ENCODE assay signal across 9 cellular contexts in the genomic region with DNA sequence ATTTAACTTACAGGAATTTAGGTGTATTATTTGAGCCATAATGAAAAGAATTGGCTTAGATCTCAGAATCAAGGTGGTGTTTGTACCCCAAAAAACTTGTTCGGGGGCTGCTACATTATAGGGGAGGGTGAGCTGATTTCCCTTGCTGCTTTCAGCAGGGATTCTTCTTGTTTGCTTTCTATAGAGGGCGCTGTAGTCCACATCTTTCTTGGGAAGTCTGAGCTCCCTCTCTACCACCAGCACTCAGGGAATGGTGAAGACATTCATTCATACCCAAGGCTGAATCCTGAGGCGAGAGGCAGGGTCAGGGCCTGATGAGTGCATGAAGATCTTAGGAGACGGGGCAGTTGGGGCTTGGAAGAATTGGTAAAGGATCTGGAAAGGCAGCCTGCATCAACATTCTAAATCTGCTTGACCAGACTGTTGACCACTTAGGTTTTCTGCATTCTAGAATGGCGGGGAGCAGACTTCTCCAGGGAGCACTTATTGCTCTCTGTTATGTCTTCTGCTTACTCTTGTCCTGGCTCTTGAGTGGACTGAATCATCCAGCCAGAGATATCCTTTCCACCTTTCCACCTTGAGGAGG. TPM values are rescaled to one million over a fixed set of nuclear protein-coding genes. Genes with fewer than 3 reads are reported as not detected.
DNase-seq lines count a peak whose midpoint lies in the region; ATAC-seq and TF ChIP-seq lines count a peak whose summit lies in the region.
"Had no signal": no experiment of that assay in that cellular context is flagged by ENCODE, and none has a peak within 500 bp of the region (broad histone marks: within the 10 kb centered on the region; RNA-seq: fewer than 3 reads in every experiment).

No MANE protein-coding gene starts in this region.

- H3K27me3 Mint-ChIP-seq in activated T-helper 17 cell treated with anti-CD3 and anti-CD28 coated beads, Interleukin-2, amount 50 U/mL, for 72 hours: peaks cover 12% of the 10 kb centered on the region

- H3K36me3 Mint-ChIP-seq in activated T-helper 17 cell treated with anti-CD3 and anti-CD28 coated beads, Interleukin-2, amount 50 U/mL, for 72 hours (ENCODE audit: low read depth): no peaks in the 10 kb centered on the region

- H3K4me3 ChIP-seq in HAP-1: no peak overlapping the region
- H3K4me3 ChIP-seq in fibroblast of the aortic adventitia (ENCODE audit: low read depth, low read length): no peak overlapping the region
- H3K4me3 ChIP-seq in upper lobe of right lung: no peak overlapping the region

- H3K4me1 Mint-ChIP-seq in activated T-helper 17 cell treated with anti-CD3 and anti-CD28 coated beads, Interleukin-2, amount 50 U/mL, for 72 hours: no peaks in the 10 kb centered on the region

- DNase-seq in AG20443 (ENCODE audit: low spot score) (peak; percentile 56), HAP-1 (ENCODE audit: low spot score in 2 of 2) (peak; percentile 25 to 35), RKO (ENCODE audit: low spot score) (peak; percentile 37), fibroblast of the aortic adventitia (ENCODE audit: low read depth) (peak; percentile 60), upper lobe of right lung (no peak), KG1 (lab: John Stamatoyannopoulos, UW) (no peak)

- no peaks in the 10 kb centered on the region for H3K27me3 ChIP-seq in HAP-1 (ENCODE audit: low read depth)
- no peaks in the 10 kb centered on the region for H3K27me3 ChIP-seq in upper lobe of right lung

- H3K9me3 ChIP-seq in HAP-1 (no peaks in the 10 kb centered on the region), upper lobe of right lung (no peaks in the 10 kb centered on the region)

- no peak overlapping the region for H3K4me3 Mint-ChIP-seq in activated T-helper 17 cell treated with anti-CD3 and anti-CD28 coated beads, Interleukin-2, amount 50 U/mL, for 72 hours

- H3K4me1 ChIP-seq in HAP-1 (no peaks in the 10 kb centered on the region), upper lobe of right lung (peaks cover 7% of the 10 kb centered on the region)

- no peaks in the 10 kb centered on the region for H3K9me3 Mint-ChIP-seq in activated T-helper 17 cell treated with anti-CD3 and anti-CD28 coated beads, Interleukin-2, amount 50 U/mL, for 72 hours

- no peak overlapping the region for H3K27ac Mint-ChIP-seq in activated T-helper 17 cell treated with anti-CD3 and anti-CD28 coated beads, Interleukin-2, amount 50 U/mL, for 72 hours

- H3K36me3 ChIP-seq in HAP-1 (replicated peaks) (no peaks in the 10 kb centered on the region), upper lobe of right lung (no peaks in the 10 kb centered on the region)

- ATAC-seq in upper lobe of right lung (peak; percentile 77), GM21825 (IDR thresholded peaks at IDR 0.05; ENCODE audit: unreplicated experiment) (no peak)
- no peak for ATAC-seq in activated T-helper 17 cell treated with anti-CD3 and anti-CD28 coated beads, Interleukin-2, amount 50 U/mL, for 72 hours (replicated peaks)

- in situ Hi-C loops in HAP-1 (cut with MboI; ENCODE audit: low sequenced_read_pairs): no loop called here

- intact Hi-C loops in upper lobe of right lung (cut with DNase I): no loop called here

- H3K27ac ChIP-seq in upper lobe of right lung: no peak overlapping the region

- peak; percentile 58 for TF ChIP-seq CTCF in fibroblast of the aortic adventitia (IDR thresholded peaks at IDR 0.05; ENCODE audit: insufficient read depth, low read length)
- TF ChIP-seq CTCF in upper lobe of right lung (IDR thresholded peaks at IDR 0.05): peak; percentile 54

RNA-seq across cellular contexts. Expression of gene SPATA46, which starts 18.9 kb away (rescaled TPM):
- total RNA-seq in fibroblast of the aortic adventitia (ENCODE audit: low replicate concordance) (not detected in 2 replicates), upper lobe of right lung (not detected)
- not detected for total RNA-seq in activated T-helper 17 cell treated with anti-CD3 and anti-CD28 coated beads, Interleukin-2, amount 50 U/mL, for 72 hours
- total RNA-seq: temporal lobe had no signal

RNA-seq across cellular contexts. Expression of gene C1orf226, which starts 23.8 kb away (rescaled TPM):
- total RNA-seq in fibroblast of the aortic adventitia (ENCODE audit: low replicate concordance) (0.09 TPM in 1 of 2 replicates, not detected in the other), upper lobe of right lung (7.1 TPM)
- total RNA-seq in activated T-helper 17 cell treated with anti-CD3 and anti-CD28 coated beads, Interleukin-2, amount 50 U/mL, for 72 hours: not detected

RNA-seq across cellular contexts. Expression of gene SH2D1B, which starts 54.2 kb away (rescaled TPM):
- total RNA-seq in fibroblast of the aortic adventitia (ENCODE audit: low replicate concordance) (under 0.01 TPM in 1 of 2 replicates, not detected in the other), upper lobe of right lung (1.9 TPM)
- not detected for total RNA-seq in activated T-helper 17 cell treated with anti-CD3 and anti-CD28 coated beads, Interleukin-2, amount 50 U/mL, for 72 hours
- total RNA-seq: temporal lobe had no signal

Comparison
In these comparisons a context has a peak if more than half of its experiments do, and no peak if none do; other contexts are left out.
1. DNase-seq: peak in AG20443 (single experiment), HAP-1 (2 of 2), RKO (single experiment) and fibroblast of the aortic adventitia (single experiment); none in upper lobe of right lung (single experiment) and KG1 (single experiment).